Comparison of ENCODE assay signal across 1 cellular context in genomic region chr22:23767673-23768548, GRCh38.
A peak's percentile ranks its signal among the peaks of the same experiment; 100 is the strongest.
TF ChIP-seq lines count a peak whose summit lies in the region.

Gene CHCHD10 (minus strand): TSS chr22:23767972. CDS start chr22:23767874, 98 bp downstream.

TF ChIP-seq in HEK293, 187 proteins besides CTCF, POLR2A, EP300 and RAD21 (continued from another document and continues in another):
- TF ChIP-seq ZNF830 (tag by site-specific recombination; IDR thresholded peaks at IDR 0.05; ENCODE audit: low read depth) (no peak), ZNF580 (tag by site-specific recombination; IDR thresholded peaks at IDR 0.05) (no peak), ZNF341 (tag by site-specific recombination; IDR thresholded peaks at IDR 0.05; ENCODE audit: low read depth) (peak; percentile 54), ZNF677 (tag by site-specific recombination; IDR thresholded peaks at IDR 0.05) (no peak), BCL11A (tag by site-specific recombination; IDR thresholded peaks at IDR 0.05; ENCODE audit: low read depth) (peak; percentile 41; the same call in 1 of the 2 replicates), HOXC10 (CRISPR knock-in tag; IDR thresholded peaks at IDR 0.05) (no peak), ZNF366 (tag by site-specific recombination; conservative IDR thresholded peaks at IDR 0.05) (peak; percentile 72), ZNF623 (tag by site-specific recombination; IDR thresholded peaks at IDR 0.05) (0 out of 2 replicates have a peak, but pooled peaks have one; percentile 7), HOXA7 (CRISPR knock-in tag; IDR thresholded peaks at IDR 0.05; ENCODE audit: borderline replicate concordance) (no peak), SP7 (tag by site-specific recombination; IDR thresholded peaks at IDR 0.05) (peak; percentile 45), ZSCAN30 (tag by site-specific recombination; IDR thresholded peaks at IDR 0.05) (peak; percentile 20; the same call in 1 of the 2 replicates), ZNF184 (tag by site-specific recombination; IDR thresholded peaks at IDR 0.05) (no peak), ZNF423 (tag by site-specific recombination; IDR thresholded peaks at IDR 0.05) (peak; percentile 48; the same call in 1 of the 2 replicates), ZIC2 (tag by site-specific recombination; IDR thresholded peaks at IDR 0.05) (peak; percentile 61), WT1 (tag by site-specific recombination; IDR thresholded peaks at IDR 0.05) (peak; percentile 57), ZBTB8A (tag by site-specific recombination; IDR thresholded peaks at IDR 0.05) (peak; percentile 73), PATZ1 (tag by site-specific recombination; IDR thresholded peaks at IDR 0.05) (peak; percentile 89), KLF17 (tag by site-specific recombination; IDR thresholded peaks at IDR 0.05) (peak; percentile 40; the same call in 1 of the 2 replicates), ZNF449 (tag by site-specific recombination; IDR thresholded peaks at IDR 0.05) (no peak), KLF1 (tag by site-specific recombination; IDR thresholded peaks at IDR 0.05) (peak; percentile 81), ZNF324 (tag by site-specific recombination; IDR thresholded peaks at IDR 0.05) (peak; percentile 75; the same call in 1 of the 2 replicates), ZNF654 (tag by site-specific recombination; IDR thresholded peaks at IDR 0.05; ENCODE audit: low read depth) (peak; percentile 67), ZBTB17 (tag by site-specific recombination; IDR thresholded peaks at IDR 0.05) (peak; percentile 70), FEZF1 (tag by site-specific recombination; IDR thresholded peaks at IDR 0.05) (peak; percentile 15; the same call in 1 of the 2 replicates), ZNF76 (tag by site-specific recombination; IDR thresholded peaks at IDR 0.05; ENCODE audit: borderline replicate concordance, low read depth) (0 out of 2 replicates have a peak, but pooled peaks have one; percentile 24), ZEB2 (tag by site-specific recombination; IDR thresholded peaks at IDR 0.05) (peak; percentile 49; the same call in 1 of the 2 replicates), ZNF174 (tag by site-specific recombination; IDR thresholded peaks at IDR 0.05) (no peak), ZNF610 (tag by site-specific recombination; IDR thresholded peaks at IDR 0.05; ENCODE audit: borderline replicate concordance) (peak; percentile 74; the same call in 1 of the 2 replicates), ZNF398 (tag by site-specific recombination; IDR thresholded peaks at IDR 0.05) (peak; percentile 24; the same call in 1 of the 2 replicates), ZNF2 (tag by site-specific recombination; IDR thresholded peaks at IDR 0.05) (peak; percentile 47; the same call in 1 of the 2 replicates), KLF7 (tag by site-specific recombination; IDR thresholded peaks at IDR 0.05; ENCODE audit: borderline replicate concordance) (peak; percentile 63), ZNF391 (tag by site-specific recombination; IDR thresholded peaks at IDR 0.05; ENCODE audit: borderline replicate concordance, low read depth) (peak; percentile 12; the same call in 1 of the 2 replicates), ZNF585B (tag by site-specific recombination; IDR thresholded peaks at IDR 0.05) (peak; percentile 19; the same call in 1 of the 2 replicates), ZFHX2 (tag by site-specific recombination; conservative IDR thresholded peaks at IDR 0.05) (peak; percentile 84), KLF10 (tag by site-specific recombination; IDR thresholded peaks at IDR 0.05) (peak; percentile 89), INSM2 (tag by site-specific recombination; IDR thresholded peaks at IDR 0.05) (peak; percentile 11; the same call in 1 of the 2 replicates), ZNF157 (tag by site-specific recombination; IDR thresholded peaks at IDR 0.05) (no peak), EGR2 (tag by site-specific recombination; IDR thresholded peaks at IDR 0.05; ENCODE audit: low read depth) (peak; percentile 50; the same call in 1 of the 2 replicates), YY1 (tag by site-specific recombination; IDR thresholded peaks at IDR 0.05) (peak; percentile 95), ZFP69B (tag by site-specific recombination; IDR thresholded peaks at IDR 0.05) (peak; percentile 64; the same call in 1 of the 2 replicates), OVOL3 (tag by site-specific recombination; IDR thresholded peaks at IDR 0.05) (0 out of 2 replicates have a peak, but pooled peaks have one; percentile 36), ZNF776 (tag by site-specific recombination; IDR thresholded peaks at IDR 0.05; ENCODE audit: borderline replicate concordance) (no peak), ZNF843 (tag by site-specific recombination; IDR thresholded peaks at IDR 0.05) (peak; percentile 30; the same call in 1 of the 2 replicates), KLF16 (tag by site-specific recombination; IDR thresholded peaks at IDR 0.05) (peak; percentile 81), ZFP37 (tag by site-specific recombination; IDR thresholded peaks at IDR 0.05) (0 out of 2 replicates have a peak, but pooled peaks have one; percentile 69), SP2 (tag by site-specific recombination; IDR thresholded peaks at IDR 0.05) (peak; percentile 81), ZNF404 (tag by site-specific recombination; IDR thresholded peaks at IDR 0.05) (no peak), ZNF791 (tag by site-specific recombination; IDR thresholded peaks at IDR 0.05) (no peak), SP3 (tag by site-specific recombination; IDR thresholded peaks at IDR 0.05) (peak; percentile 93), ZNF670 (tag by site-specific recombination; IDR thresholded peaks at IDR 0.05; ENCODE audit: low read depth) (no peak), KLF9 (tag by site-specific recombination; IDR thresholded peaks at IDR 0.05; ENCODE audit: low read depth) (peak; percentile 94), ZNF561 (tag by site-specific recombination; IDR thresholded peaks at IDR 0.05; ENCODE audit: borderline replicate concordance) (peak; percentile 30; the same call in 1 of the 2 replicates)
- TF ChIP-seq, protein P1, sequence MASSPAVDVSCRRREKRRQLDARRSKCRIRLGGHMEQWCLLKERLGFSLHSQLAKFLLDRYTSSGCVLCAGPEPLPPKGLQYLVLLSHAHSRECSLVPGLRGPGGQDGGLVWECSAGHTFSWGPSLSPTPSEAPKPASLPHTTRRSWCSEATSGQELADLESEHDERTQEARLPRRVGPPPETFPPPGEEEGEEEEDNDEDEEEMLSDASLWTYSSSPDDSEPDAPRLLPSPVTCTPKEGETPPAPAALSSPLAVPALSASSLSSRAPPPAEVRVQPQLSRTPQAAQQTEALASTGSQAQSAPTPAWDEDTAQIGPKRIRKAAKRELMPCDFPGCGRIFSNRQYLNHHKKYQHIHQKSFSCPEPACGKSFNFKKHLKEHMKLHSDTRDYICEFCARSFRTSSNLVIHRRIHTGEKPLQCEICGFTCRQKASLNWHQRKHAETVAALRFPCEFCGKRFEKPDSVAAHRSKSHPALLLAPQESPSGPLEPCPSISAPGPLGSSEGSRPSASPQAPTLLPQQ (tag by site-specific recombination; IDR thresholded peaks at IDR 0.05): peak; percentile 81
- TF ChIP-seq, protein P2, sequence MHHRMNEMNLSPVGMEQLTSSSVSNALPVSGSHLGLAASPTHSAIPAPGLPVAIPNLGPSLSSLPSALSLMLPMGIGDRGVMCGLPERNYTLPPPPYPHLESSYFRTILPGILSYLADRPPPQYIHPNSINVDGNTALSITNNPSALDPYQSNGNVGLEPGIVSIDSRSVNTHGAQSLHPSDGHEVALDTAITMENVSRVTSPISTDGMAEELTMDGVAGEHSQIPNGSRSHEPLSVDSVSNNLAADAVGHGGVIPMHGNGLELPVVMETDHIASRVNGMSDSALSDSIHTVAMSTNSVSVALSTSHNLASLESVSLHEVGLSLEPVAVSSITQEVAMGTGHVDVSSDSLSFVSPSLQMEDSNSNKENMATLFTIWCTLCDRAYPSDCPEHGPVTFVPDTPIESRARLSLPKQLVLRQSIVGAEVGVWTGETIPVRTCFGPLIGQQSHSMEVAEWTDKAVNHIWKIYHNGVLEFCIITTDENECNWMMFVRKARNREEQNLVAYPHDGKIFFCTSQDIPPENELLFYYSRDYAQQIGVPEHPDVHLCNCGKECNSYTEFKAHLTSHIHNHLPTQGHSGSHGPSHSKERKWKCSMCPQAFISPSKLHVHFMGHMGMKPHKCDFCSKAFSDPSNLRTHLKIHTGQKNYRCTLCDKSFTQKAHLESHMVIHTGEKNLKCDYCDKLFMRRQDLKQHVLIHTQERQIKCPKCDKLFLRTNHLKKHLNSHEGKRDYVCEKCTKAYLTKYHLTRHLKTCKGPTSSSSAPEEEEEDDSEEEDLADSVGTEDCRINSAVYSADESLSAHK (tag by site-specific recombination; IDR thresholded peaks at IDR 0.05): peak; percentile 6; the same call in 1 of the 2 replicates
- TF ChIP-seq, protein P3, sequence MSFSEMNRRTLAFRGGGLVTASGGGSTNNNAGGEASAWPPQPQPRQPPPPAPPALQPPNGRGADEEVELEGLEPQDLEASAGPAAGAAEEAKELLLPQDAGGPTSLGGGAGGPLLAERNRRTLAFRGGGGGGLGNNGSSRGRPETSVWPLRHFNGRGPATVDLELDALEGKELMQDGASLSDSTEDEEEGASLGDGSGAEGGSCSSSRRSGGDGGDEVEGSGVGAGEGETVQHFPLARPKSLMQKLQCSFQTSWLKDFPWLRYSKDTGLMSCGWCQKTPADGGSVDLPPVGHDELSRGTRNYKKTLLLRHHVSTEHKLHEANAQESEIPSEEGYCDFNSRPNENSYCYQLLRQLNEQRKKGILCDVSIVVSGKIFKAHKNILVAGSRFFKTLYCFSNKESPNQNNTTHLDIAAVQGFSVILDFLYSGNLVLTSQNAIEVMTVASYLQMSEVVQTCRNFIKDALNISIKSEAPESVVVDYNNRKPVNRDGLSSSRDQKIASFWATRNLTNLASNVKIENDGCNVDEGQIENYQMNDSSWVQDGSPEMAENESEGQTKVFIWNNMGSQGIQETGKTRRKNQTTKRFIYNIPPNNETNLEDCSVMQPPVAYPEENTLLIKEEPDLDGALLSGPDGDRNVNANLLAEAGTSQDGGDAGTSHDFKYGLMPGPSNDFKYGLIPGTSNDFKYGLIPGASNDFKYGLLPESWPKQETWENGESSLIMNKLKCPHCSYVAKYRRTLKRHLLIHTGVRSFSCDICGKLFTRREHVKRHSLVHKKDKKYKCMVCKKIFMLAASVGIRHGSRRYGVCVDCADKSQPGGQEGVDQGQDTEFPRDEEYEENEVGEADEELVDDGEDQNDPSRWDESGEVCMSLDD (tag by site-specific recombination; IDR thresholded peaks at IDR 0.05): peak; percentile 73
